ENCODE assay signal across 14 cellular contexts in genomic region chr16:8563944-8564540, GRCh38. TPM values are rescaled to one million over a fixed set of nuclear protein-coding genes. Genes with fewer than 3 reads are reported as not detected.
"Had no signal": no experiment of that assay in that cellular context is flagged by ENCODE, and none has a peak within 500 bp of the region (broad histone marks: within the 10 kb centered on the region; RNA-seq: fewer than 3 reads in every experiment).

No MANE protein-coding gene starts in this region.

RNA-seq across cellular contexts. Expression of gene TMEM114, which starts 26.3 kb away (rescaled TPM):
- total RNA-seq: activated CD4-positive, alpha-beta memory T cell treated with anti-CD3 and anti-CD28 coated beads, Interleukin-2, amount 10 ng/mL, durations not matched to agents 7 days and 5 days; activated CD4-positive, alpha-beta T cell treated with anti-CD3 and anti-CD28 coated beads for 36 hours; activated CD4-positive, alpha-beta T cell treated with anti-CD3 and anti-CD28 coated beads, Interleukin-2, amount 10 ng/mL, durations not matched to agents 7 days and 5 days; activated CD8-positive, alpha-beta memory T cell treated with anti-CD3 and anti-CD28 coated beads, Interleukin-2, amount 10 ng/mL, durations not matched to agents 7 days and 5 days; activated CD8-positive, alpha-beta T cell treated with anti-CD3 and anti-CD28 coated beads, Interleukin-2, amount 10 ng/mL, durations not matched to agents 7 days and 5 days; activated naive CD8-positive, alpha-beta T cell treated with anti-CD3 and anti-CD28 coated beads, Interleukin-2, amount 10 ng/mL, durations not matched to agents 7 days and 5 days; activated T-helper 2 cell treated with anti-CD3 and anti-CD28 coated beads, Interferon-gamma antibody, Interleukin-2, Interleukin-4, amounts not matched to agents 10 μg/mL and 5 μg/mL and 100 μg/mL, durations not matched to agents 14 hours and 24 hours and 36 hours; ascending aorta; bronchial epithelial cell; cardiac muscle cell; chondrocyte; T-helper 17 cell; T-helper 2 cell treated with Interferon-gamma antibody and Interleukin-4, amounts not matched to agents 100 ng/mL and 5 ng/mL, for 36 hours had no signal
- polyA plus RNA-seq: adipose tissue, cardiac muscle cell had no signal
